ENCODE assay signal across 13 cellular contexts in the genomic region with DNA sequence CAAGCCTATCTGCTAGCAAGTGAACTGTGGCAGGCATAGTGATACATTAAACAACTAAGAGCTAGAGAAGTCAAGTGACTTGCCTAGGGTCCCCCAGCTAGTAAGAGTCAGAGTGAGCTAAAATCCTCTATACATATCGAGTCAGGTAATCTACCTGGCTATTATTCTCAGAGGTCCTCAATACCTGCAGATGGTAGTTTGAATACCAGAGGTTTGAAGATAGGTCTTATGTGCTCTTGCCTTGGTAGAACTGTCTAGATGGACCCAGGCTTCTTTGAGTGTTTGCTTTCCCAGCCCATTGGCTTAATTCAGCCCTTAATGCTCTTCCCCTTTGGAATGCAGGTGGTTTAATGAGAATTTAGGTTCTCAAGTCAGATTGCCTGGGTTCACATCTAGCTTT. TPM values are rescaled to one million over a fixed set of nuclear protein-coding genes. Genes with fewer than 3 reads are reported as not detected.
A peak's percentile ranks its signal among the peaks of the same experiment; 100 is the strongest.
DNase-seq lines count a peak whose midpoint lies in the region; ATAC-seq, FAIRE-seq and TF ChIP-seq lines count a peak whose summit lies in the region.
"Had no signal": no experiment of that assay in that cellular context is flagged by ENCODE, and none has a peak within 500 bp of the region (broad histone marks: within the 10 kb centered on the region; RNA-seq: fewer than 3 reads in every experiment).

No MANE protein-coding gene starts in this region.

- no peak overlapping the region for H3K23ac ChIP-seq in H9 (ENCODE audit: insufficient read length, low read depth, low read length)

- H4K8ac ChIP-seq in H9 (replicated peaks; ENCODE audit: insufficient read length, low read depth, low read length), result no peak overlapping the region

- no peaks in the 10 kb centered on the region for H4K20me1 ChIP-seq in H9 (ENCODE audit: control insufficient read depth, insufficient read depth, insufficient read length)
- no peaks in the 10 kb centered on the region for H4K20me1 ChIP-seq in keratinocyte (ENCODE audit: control insufficient read depth, extremely low read depth, insufficient read depth, low read length)

- ATAC-seq in GM19455 (IDR thresholded peaks at IDR 0.05; ENCODE audit: unreplicated experiment), result no peak

- H3K9me3 Mint-ChIP-seq in H9, result no peaks in the 10 kb centered on the region
- no peaks in the 10 kb centered on the region for H3K9me3 Mint-ChIP-seq in activated T-helper 2 cell treated with anti-CD3 and anti-CD28 coated beads, Interferon-gamma antibody, Interleukin-2, Interleukin-4, amounts not matched to agents 10 μg/mL and 5 μg/mL and 100 μg/mL, durations not matched to agents 14 hours and 24 hours and 36 hours

- no peak overlapping the region; a peak in 1 of 7 replicates for H3K27ac Mint-ChIP-seq in H9
- no peak overlapping the region for H3K27ac Mint-ChIP-seq in activated T-helper 2 cell treated with anti-CD3 and anti-CD28 coated beads, Interferon-gamma antibody, Interleukin-2, Interleukin-4, amounts not matched to agents 10 μg/mL and 5 μg/mL and 100 μg/mL, durations not matched to agents 14 hours and 24 hours and 36 hours

- intact Hi-C loops in activated T-helper 2 cell treated with anti-CD3 and anti-CD28 coated beads, Interferon-gamma antibody, Interleukin-2, Interleukin-4, amounts not matched to agents 10 μg/mL and 5 μg/mL and 100 μg/mL, durations not matched to agents 14 hours and 24 hours and 36 hours (cut with micrococcal nuclease), result loop anchor here (2.0 to 5.0 kb wide), 2 partner anchors 74 to 119 kb away; a partner anchor contains a TSS

- no peak overlapping the region for H3K14ac ChIP-seq in H9 (ENCODE audit: insufficient read depth, low read length)

- no peaks in the 10 kb centered on the region for H3K27me3 Mint-ChIP-seq in H9 (ENCODE audit: low read depth)
- H3K27me3 Mint-ChIP-seq in activated T-helper 2 cell treated with anti-CD3 and anti-CD28 coated beads, Interferon-gamma antibody, Interleukin-2, Interleukin-4, amounts not matched to agents 10 μg/mL and 5 μg/mL and 100 μg/mL, durations not matched to agents 14 hours and 24 hours and 36 hours (ENCODE audit: low read depth), result no peaks in the 10 kb centered on the region

- H3K79me2 ChIP-seq in ACC112 (ENCODE audit: control insufficient read depth, insufficient read depth, low read length, unreplicated experiment), result peaks cover 4% of the 10 kb centered on the region
- no peaks in the 10 kb centered on the region for H3K79me2 ChIP-seq in H9 (ENCODE audit: insufficient read depth, low read length)
- peaks cover 5% of the 10 kb centered on the region for H3K79me2 ChIP-seq in keratinocyte (ENCODE audit: control insufficient read depth, insufficient read depth, low read length)

- H3K23me2 ChIP-seq in H9 (ENCODE audit: insufficient read length, low read depth, low read length, poor library complexity, severe bottlenecking), result peaks cover 10% of the 10 kb centered on the region

- FAIRE-seq in keratinocyte (lab: Jason Lieb, UNC), result no peak
- FAIRE-seq: colon, D721Med, GM18507, RCC 7860 had no signal

- no CpG with 5 or more reads among the region's 1 CpG for WGBS in H9 (ENCODE audit: extremely low coverage, insufficient read length, low lambda C conversion rate)

- peak overlapping the region; percentile 82; the same call in 1 of the 2 replicates for H3K4me3 ChIP-seq in ACC112 (ENCODE audit: low read depth, low read length)
- H3K4me3 ChIP-seq in keratinocyte (ENCODE audit: control insufficient read depth in 2 of 3, extremely low read depth in 1 of 3, insufficient read depth in 2 of 3, low read depth in 1 of 3, low read length in 3 of 3), result no peak overlapping the region

- no peak overlapping the region for H3K4ac ChIP-seq in H9 (ENCODE audit: low read depth, low read length)

- H3K36me3 ChIP-seq in ACC112 (ENCODE audit: insufficient read depth, low read length) (peaks cover 7% of the 10 kb centered on the region; the same call in 1 of the 2 replicates), keratinocyte (ENCODE audit: control insufficient read depth in 2 of 2, extremely low read depth in 1 of 2, insufficient read depth in 2 of 2, low read length in 2 of 2) (peaks cover 11 to 12% of the 10 kb centered on the region in 2 experiments)

- H3K56ac ChIP-seq in H9 (ENCODE audit: insufficient read length, low read depth, low read length), result no peak overlapping the region

- H2BK5ac ChIP-seq in H9 (ENCODE audit: insufficient read length, low read length), result no peak overlapping the region

- H3K36me3 Mint-ChIP-seq in H9 (ENCODE audit: insufficient read depth in 1 of 3, low read depth in 3 of 3), result peaks cover 7 to 21% (median 16%) of the 10 kb centered on the region in 3 experiments; a peak in 6 of 7 replicates
- H3K36me3 Mint-ChIP-seq in activated T-helper 2 cell treated with anti-CD3 and anti-CD28 coated beads, Interferon-gamma antibody, Interleukin-2, Interleukin-4, amounts not matched to agents 10 μg/mL and 5 μg/mL and 100 μg/mL, durations not matched to agents 14 hours and 24 hours and 36 hours (ENCODE audit: low read depth), result peaks cover 13% of the 10 kb centered on the region

- H2BK15ac ChIP-seq in H9 (ENCODE audit: low read depth, low read length), result no peak overlapping the region

- H3K27ac ChIP-seq in ACC112 (ENCODE audit: low read depth, low read length), result no peak overlapping the region
- H3K27ac ChIP-seq in H9 (ENCODE audit: insufficient read length, low read depth, low read length), result no peak overlapping the region
- no peak overlapping the region for H3K27ac ChIP-seq in keratinocyte (ENCODE audit: control insufficient read depth, insufficient read depth, low read length)
- H3K27ac ChIP-seq in caudate nucleus (ENCODE audit: low read depth, low read length), result no peak overlapping the region

- H3T11ph ChIP-seq in H9 (ENCODE audit: low read length), result no peak overlapping the region

- DNase-seq in H9 (no peak), keratinocyte (ENCODE audit: low read depth, low spot score) (no peak), NCI-H446 (lab: John Stamatoyannopoulos, UW) (no peak), caudate nucleus (lab: John Stamatoyannopoulos, UW) (no peak)
- DNase-seq in activated T-helper 2 cell treated with anti-CD3 and anti-CD28 coated beads, Interferon-gamma antibody, Interleukin-2, Interleukin-4, amounts not matched to agents 10 μg/mL and 5 μg/mL and 100 μg/mL, durations not matched to agents 14 hours and 24 hours and 36 hours (ENCODE audit: low spot score), result no peak
- no peak for DNase-seq in activated effector memory CD4-positive, alpha-beta T cell treated with anti-CD3 and anti-CD28 coated beads, Interleukin-2, amount 50 U/mL, for 16 hours
- DNase-seq: NCI-H1436 treated with DMSO at 0.1 percent for 48 hours had no signal

- H3K9me1 ChIP-seq in keratinocyte (ENCODE audit: control insufficient read depth, extremely low read depth, insufficient read depth, low read length), result peaks cover 2% of the 10 kb centered on the region

- H2AK5ac ChIP-seq in H9 (ENCODE audit: insufficient read length, low read length), result no peak overlapping the region

- H4K5ac ChIP-seq in H9 (ENCODE audit: insufficient read length, low read depth, low read length), result no peak overlapping the region

- H2BK20ac ChIP-seq in H9 (ENCODE audit: low read depth, low read length, poor library complexity, severe bottlenecking), result no peak overlapping the region

- no peak overlapping the region for H2BK12ac ChIP-seq in H9 (ENCODE audit: insufficient read length, low read depth, low read length)

- H3K9ac ChIP-seq in H9 (ENCODE audit: extremely low read depth, insufficient read length, low read length) (no peak overlapping the region), keratinocyte (ENCODE audit: control insufficient read depth, extremely low read depth, insufficient read depth, low read length) (peak overlapping the region; percentile 91)

- no peak overlapping the region for H4K91ac ChIP-seq in H9 (ENCODE audit: insufficient read length, low read depth, low read length)

- no peak for TF ChIP-seq CTCF in H9 (conservative IDR thresholded peaks at IDR 0.05)
- no peak for TF ChIP-seq CTCF in keratinocyte (optimal IDR thresholded peaks at IDR 0.05 in 1 of 3, IDR thresholded peaks at IDR 0.05 in 1 of 3, conservative IDR thresholded peaks at IDR 0.05 in 1 of 3; ENCODE audit: extremely low read depth in 1 of 3, insufficient read depth in 2 of 3, low read length in 3 of 3)

- no peaks in the 10 kb centered on the region for H3K79me1 ChIP-seq in H9 (ENCODE audit: insufficient read depth, low read depth, low read length, poor library complexity, severe bottlenecking)

- no peak overlapping the region for H2BK120ac ChIP-seq in H9 (ENCODE audit: low read depth, low read length, poor library complexity, severe bottlenecking)

- dilution Hi-C loops in keratinocyte (cut with MboI; ENCODE audit: extremely low pct_ligation_motif_present, low sequenced_read_pairs), result no loop called here

- peaks cover 15 to 20% of the 10 kb centered on the region in 2 experiments for H3K4me1 Mint-ChIP-seq in H9
- peaks cover 12% of the 10 kb centered on the region for H3K4me1 Mint-ChIP-seq in activated T-helper 2 cell treated with anti-CD3 and anti-CD28 coated beads, Interferon-gamma antibody, Interleukin-2, Interleukin-4, amounts not matched to agents 10 μg/mL and 5 μg/mL and 100 μg/mL, durations not matched to agents 14 hours and 24 hours and 36 hours (ENCODE audit: low read depth)

- H3K4me1 ChIP-seq in ACC112 (ENCODE audit: control insufficient read depth, insufficient read depth, low read length, unreplicated experiment) (peaks cover 5% of the 10 kb centered on the region), H9 (ENCODE audit: insufficient read depth, low read length) (peaks cover 2% of the 10 kb centered on the region; the same call in 1 of the 2 replicates), keratinocyte (ENCODE audit: control insufficient read depth, extremely low read depth, insufficient read depth, low read length) (peaks cover 13% of the 10 kb centered on the region)

- no peak overlapping the region for H3K18ac ChIP-seq in H9 (ENCODE audit: insufficient read length, low read depth, low read length)

- H3K9me3 ChIP-seq in H9 (ENCODE audit: control insufficient read depth, low read depth, low read length), result no peaks in the 10 kb centered on the region
- no peaks in the 10 kb centered on the region for H3K9me3 ChIP-seq in keratinocyte (ENCODE audit: control insufficient read depth, low read depth, low read length)

- H3K4me2 ChIP-seq in H9 (ENCODE audit: insufficient read depth, insufficient read length, low read length) (peak overlapping the region; percentile 86), keratinocyte (ENCODE audit: control insufficient read depth, extremely low read depth, insufficient read depth, low read depth, low read length) (peak overlapping the region; percentile 82)

- no peak overlapping the region for H2AFZ ChIP-seq in ACC112 (ENCODE audit: low read length, unreplicated experiment)
- no peak overlapping the region for H2AFZ ChIP-seq in H9 (ENCODE audit: low read length)
- H2AFZ ChIP-seq in keratinocyte (ENCODE audit: control insufficient read depth, low read length), result no peak overlapping the region

- H3K27me3 ChIP-seq in ACC112 (ENCODE audit: insufficient read depth, low read length) (no peaks in the 10 kb centered on the region), H9 (ENCODE audit: insufficient read depth, low read length) (no peaks in the 10 kb centered on the region), keratinocyte (ENCODE audit: control insufficient read depth, extremely low read depth, insufficient read depth, low read length) (no peaks in the 10 kb centered on the region)

- H3K4me3 Mint-ChIP-seq in H9, result peak overlapping the region; percentile 89 to 90
- H3K4me3 Mint-ChIP-seq in activated T-helper 2 cell treated with anti-CD3 and anti-CD28 coated beads, Interferon-gamma antibody, Interleukin-2, Interleukin-4, amounts not matched to agents 10 μg/mL and 5 μg/mL and 100 μg/mL, durations not matched to agents 14 hours and 24 hours and 36 hours (ENCODE audit: low read depth), result peak overlapping the region; percentile 89

RNA-seq across cellular contexts. Expression of a gene that starts 1.1 kb away (rescaled TPM):
- 187 and 188 TPM in 2 replicates for total RNA-seq in H9 (2021)
- total RNA-seq in activated T-helper 2 cell treated with anti-CD3 and anti-CD28 coated beads, Interferon-gamma antibody, Interleukin-2, Interleukin-4, amounts not matched to agents 10 μg/mL and 5 μg/mL and 100 μg/mL, durations not matched to agents 14 hours and 24 hours and 36 hours, result 141 and 143 TPM in 2 replicates
- 201 to 259 TPM (median 242 TPM) in 3 replicates for polyA plus RNA-seq in keratinocyte
- 380 TPM for polyA plus RNA-seq in keratinocyte (2011; ENCODE audit: low read depth)
- polyA plus RNA-seq in keratinocyte (2011; cell fraction: cytosol; rRNA removed), result 195 and 248 TPM in 2 replicates
- 208 and 217 TPM in 2 replicates for polyA plus RNA-seq in keratinocyte (2011; cell fraction: nucleus; rRNA removed)
- 207 and 212 TPM in 2 replicates for polyA plus RNA-seq in keratinocyte (2012; ENCODE audit: low replicate concordance)
- 172 to 246 TPM (median 202 TPM) in 3 replicates for polyA minus RNA-seq in keratinocyte
- polyA minus RNA-seq in keratinocyte (2011; cell fraction: cytosol; rRNA and poly(A)+ RNA removed), result 117 TPM
- polyA minus RNA-seq in keratinocyte (2011; cell fraction: nucleus; rRNA and poly(A)+ RNA removed), result 60.2 and 66.2 TPM in 2 replicates

RNA-seq across cellular contexts. Expression of a gene that starts 13.5 kb away (rescaled TPM):
- total RNA-seq in H9 (2021), result not detected in 2 replicates
- total RNA-seq in activated T-helper 2 cell treated with anti-CD3 and anti-CD28 coated beads, Interferon-gamma antibody, Interleukin-2, Interleukin-4, amounts not matched to agents 10 μg/mL and 5 μg/mL and 100 μg/mL, durations not matched to agents 14 hours and 24 hours and 36 hours, result not detected in 2 replicates
- polyA plus RNA-seq in keratinocyte, result not detected in 3 replicates
- not detected for polyA plus RNA-seq in keratinocyte (2011; ENCODE audit: low read depth)
- not detected in 2 replicates for polyA plus RNA-seq in keratinocyte (2011; cell fraction: cytosol; rRNA removed)
- polyA plus RNA-seq in keratinocyte (2011; cell fraction: nucleus; rRNA removed), result not detected in 2 replicates
- not detected in 2 replicates for polyA plus RNA-seq in keratinocyte (2012; ENCODE audit: low replicate concordance)
- polyA minus RNA-seq in keratinocyte, result not detected in 3 replicates
- not detected for polyA minus RNA-seq in keratinocyte (2011; cell fraction: cytosol; rRNA and poly(A)+ RNA removed)
- not detected in 2 replicates for polyA minus RNA-seq in keratinocyte (2011; cell fraction: nucleus; rRNA and poly(A)+ RNA removed)
